In the genomic region with DNA sequence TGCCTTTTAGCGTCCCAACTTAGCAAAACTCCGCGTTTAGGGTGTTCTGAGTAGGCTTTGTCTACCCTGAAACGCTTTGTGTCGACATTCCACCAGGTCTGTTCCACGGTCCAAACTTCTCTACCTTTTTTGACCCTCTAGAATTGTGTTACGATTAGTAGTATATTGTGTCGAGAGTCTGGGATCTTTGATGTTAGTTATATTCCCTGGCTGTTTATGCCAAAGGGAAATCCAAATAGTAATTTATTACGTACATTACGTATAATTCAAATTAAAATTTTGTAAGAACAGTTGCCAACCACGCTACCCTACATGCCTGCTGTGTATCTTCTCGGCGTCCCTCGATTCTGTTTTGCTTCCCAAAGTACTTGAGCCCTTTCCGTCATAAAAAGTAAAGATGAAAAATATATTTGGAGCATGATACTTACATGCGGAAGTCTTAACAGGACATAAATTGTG, we compare ENCODE assay signal across 8 cellular contexts. TPM values are rescaled to one million over a fixed set of nuclear protein-coding genes. Genes with fewer than 3 reads are reported as not detected.
DNase-seq lines count a peak whose midpoint lies in the region; ATAC-seq and TF ChIP-seq lines count a peak whose summit lies in the region.

No MANE protein-coding gene starts in this region.

- peaks cover 21% of the 10 kb centered on the region for H3K79me2 ChIP-seq in GM23338 (replicated peaks; ENCODE audit: insufficient read depth)

- H3K4me1 Mint-ChIP-seq in GM23338 = peaks cover 16% of the 10 kb centered on the region
- H3K4me1 Mint-ChIP-seq in effector memory CD8-positive, alpha-beta T cell (ENCODE audit: low read depth in 2 of 2) = peaks cover 18 to 20% of the 10 kb centered on the region in 2 donors
- H3K4me1 Mint-ChIP-seq in natural killer cell treated with Interleukin-12 subunit alpha and Interleukin-12 subunit beta and Interleukin-15 and Interleukin-18, amount 100 ng/mL, for 72 hours (ENCODE audit: low read depth in 2 of 2) = peaks cover 31 to 45% of the 10 kb centered on the region in 2 donors

- no peaks in the 10 kb centered on the region for H3K9me3 ChIP-seq in Peyer's patch

- H3K36me3 Mint-ChIP-seq in GM23338 (ENCODE audit: low read depth) = no peaks in the 10 kb centered on the region
- H3K36me3 Mint-ChIP-seq in effector memory CD8-positive, alpha-beta T cell (ENCODE audit: insufficient read depth) = peaks cover 29% of the 10 kb centered on the region
- peaks cover 15% of the 10 kb centered on the region for H3K36me3 Mint-ChIP-seq in natural killer cell treated with Interleukin-12 subunit alpha and Interleukin-12 subunit beta and Interleukin-15 and Interleukin-18, amount 100 ng/mL, for 72 hours

- no peaks in the 10 kb centered on the region for H3K9me2 ChIP-seq in GM23338 (ENCODE audit: insufficient read depth)

- no peak for TF ChIP-seq POLR2A in Peyer's patch (IDR thresholded peaks at IDR 0.05)

- no peaks in the 10 kb centered on the region for H3K9me3 Mint-ChIP-seq in GM23338
- no peaks in the 10 kb centered on the region for H3K9me3 Mint-ChIP-seq in effector memory CD8-positive, alpha-beta T cell
- no peaks in the 10 kb centered on the region for H3K9me3 Mint-ChIP-seq in natural killer cell treated with Interleukin-12 subunit alpha and Interleukin-12 subunit beta and Interleukin-15 and Interleukin-18, amount 100 ng/mL, for 72 hours

- H3K36me3 ChIP-seq in GM23338 (ENCODE audit: insufficient read depth) (no peaks in the 10 kb centered on the region), Peyer's patch (no peaks in the 10 kb centered on the region)

- H4K20me1 ChIP-seq in GM23338 (replicated peaks; ENCODE audit: insufficient read depth) = no peaks in the 10 kb centered on the region; the same call in 1 of the 2 replicates

- peak overlapping the region; percentile 98 for H3K4me3 Mint-ChIP-seq in GM23338
- H3K4me3 Mint-ChIP-seq in effector memory CD8-positive, alpha-beta T cell = peak overlapping the region; percentile 80 to 82
- H3K4me3 Mint-ChIP-seq in natural killer cell treated with Interleukin-12 subunit alpha and Interleukin-12 subunit beta and Interleukin-15 and Interleukin-18, amount 100 ng/mL, for 72 hours = peak overlapping the region; percentile 99

- H3K4me1 ChIP-seq in GM23338 (ENCODE audit: insufficient read depth) = peaks cover 3% of the 10 kb centered on the region; the same call in 1 of the 2 replicates
- H3K4me1 ChIP-seq in Peyer's patch = peaks cover 0 to 20% (median 2%) of the 10 kb centered on the region in 4 donors

- no peaks in the 10 kb centered on the region for H3F3A ChIP-seq in GM23338 (replicated peaks; ENCODE audit: low read depth)

- peak overlapping the region; percentile 80 for H3K4me2 ChIP-seq in GM23338

- H3K27me3 Mint-ChIP-seq in GM23338 (ENCODE audit: insufficient read depth, low read depth, poor library complexity) = peaks cover 7% of the 10 kb centered on the region
- H3K27me3 Mint-ChIP-seq in effector memory CD8-positive, alpha-beta T cell = peaks cover 7 to 12% of the 10 kb centered on the region in 2 donors
- peaks cover 5 to 17% of the 10 kb centered on the region in 2 donors for H3K27me3 Mint-ChIP-seq in natural killer cell treated with Interleukin-12 subunit alpha and Interleukin-12 subunit beta and Interleukin-15 and Interleukin-18, amount 100 ng/mL, for 72 hours

- H3K27me3 ChIP-seq in GM23338 (ENCODE audit: insufficient read depth) (no peaks in the 10 kb centered on the region), Peyer's patch (no peaks in the 10 kb centered on the region)

- TF ChIP-seq CTCF in GM23338 (conservative IDR thresholded peaks at IDR 0.05; ENCODE audit: low read depth in 2 of 2) (no peak), Peyer's patch (IDR thresholded peaks at IDR 0.05) (no peak)

- DNase-seq in GM23338 (ENCODE audit: low spot score) (no peak), Peyer's patch (no peak), HPDE6-E6E7 (ENCODE audit: extremely low spot score) (no peak), SKM-1 treated with dmso at 0.1 percent for 144 hours (lab: John Stamatoyannopoulos, UW; ENCODE audit: unreplicated experiment) (no peak)
- DNase-seq in effector memory CD8-positive, alpha-beta T cell = no peak
- no peak for DNase-seq in natural killer cell treated with Interleukin-12 subunit alpha and Interleukin-12 subunit beta and Interleukin-15 and Interleukin-18, amount 100 ng/mL, for 72 hours (ENCODE audit: low spot score)
- DNase-seq in stimulated activated CD4-positive, alpha-beta T cell treated with anti-CD3 and anti-CD28 coated beads, Interleukin-15, amount 100 ng/mL, for 24 hours = no peak

- ATAC-seq in GM23338 (no peak), GM18861 (IDR thresholded peaks at IDR 0.05; ENCODE audit: unreplicated experiment) (no peak)
- no peak for ATAC-seq in effector memory CD8-positive, alpha-beta T cell (replicated peaks)
- no peak for ATAC-seq in natural killer cell treated with Interleukin-12 subunit alpha and Interleukin-12 subunit beta and Interleukin-15 and Interleukin-18, amount 100 ng/mL, for 72 hours

- H3K4me3 ChIP-seq in GM23338 (peak overlapping the region; percentile 78), Peyer's patch (peak overlapping the region; percentile 70 to 96 (median 76))

- peak overlapping the region; percentile 99 for H2AFZ ChIP-seq in GM23338

- peak overlapping the region; percentile 100 for H3K27ac Mint-ChIP-seq in GM23338
- peak overlapping the region; percentile 87 to 99 for H3K27ac Mint-ChIP-seq in effector memory CD8-positive, alpha-beta T cell
- peak overlapping the region; percentile 95 to 98 for H3K27ac Mint-ChIP-seq in natural killer cell treated with Interleukin-12 subunit alpha and Interleukin-12 subunit beta and Interleukin-15 and Interleukin-18, amount 100 ng/mL, for 72 hours

- peak overlapping the region; percentile 94 for H3K27ac ChIP-seq in GM23338 (ENCODE audit: low read depth)
- peak overlapping the region; percentile 93 to 96 (median 96) for H3K27ac ChIP-seq in Peyer's patch

TF ChIP-seq in GM23338, 12 proteins besides CTCF, POLR2A, EP300 and RAD21 (continues in another document):
- TF ChIP-seq EZH2 (IDR thresholded peaks at IDR 0.05; ENCODE audit: low read depth, unreplicated experiment) (no peak), POLR2AphosphoS5 (IDR thresholded peaks at IDR 0.05; ENCODE audit: low read depth) (no peak), REST (IDR thresholded peaks at IDR 0.05; ENCODE audit: unreplicated experiment) (no peak), NANOG (IDR thresholded peaks at IDR 0.05; ENCODE audit: borderline replicate concordance) (no peak), JUNB (IDR thresholded peaks at IDR 0.05; ENCODE audit: unreplicated experiment) (no peak), STAT1 (IDR thresholded peaks at IDR 0.05; ENCODE audit: unreplicated experiment) (no peak)

RNA-seq across cellular contexts. Expression of gene TTC32, which starts 0.5 kb away (rescaled TPM):
- 4.6 and 4.9 TPM in 2 replicates for total RNA-seq in GM23338 (2014; rRNA removed; shearing (Covaris generic))
- 17.0 and 22.8 TPM in 2 replicates for polyA plus RNA-seq in GM23338 (2016; fragmentation: Nextera tagmentation; extraction: Ambion mirVana)
- total RNA-seq in Peyer's patch = 10 to 100 TPM; 15.2 to 30.5 (median 21.4) TPM
- total RNA-seq in natural killer cell treated with Interleukin-12 subunit alpha and Interleukin-12 subunit beta and Interleukin-15 and Interleukin-18, amount 100 ng/mL, for 72 hours = 10 to 100 TPM; 14.8 to 17.8 TPM
